In genomic region chr18:41936471-41937134, GRCh38 we compare ENCODE assay signal across 14 cellular contexts. TPM values are rescaled to one million over a fixed set of nuclear protein-coding genes. Genes with fewer than 3 reads are reported as not detected.
DNase-seq lines count a peak whose midpoint lies in the region; ATAC-seq and TF ChIP-seq lines count a peak whose summit lies in the region.
"Had no signal": no experiment of that assay in that cellular context is flagged by ENCODE, and none has a peak within 500 bp of the region (broad histone marks: within the 10 kb centered on the region; RNA-seq: fewer than 3 reads in every experiment).

No MANE protein-coding gene starts in this region.

- intact Hi-C loops in naive thymus-derived CD4-positive, alpha-beta T cell (cut with micrococcal nuclease), result no loop called here

- in situ Hi-C loops in GM13976 (cut with MboI; ENCODE audit: low sequenced_read_pairs, unreplicated experiment), result no loop called here

- H3K36me3 Mint-ChIP-seq in naive thymus-derived CD4-positive, alpha-beta T cell, result no peaks in the 10 kb centered on the region

- TF ChIP-seq CTCF in GM13976 (IDR thresholded peaks at IDR 0.05; ENCODE audit: borderline replicate concordance, control extremely low read depth, extremely low read depth, insufficient read depth, missing control alignments), result no peak

- peak overlapping the region in 3 of 9 donors; percentile 3 to 71 (median 43) for H3K27ac Mint-ChIP-seq in naive thymus-derived CD4-positive, alpha-beta T cell
- H3K27ac Mint-ChIP-seq: activated CD4-positive, alpha-beta T cell treated with anti-CD3 and anti-CD28 coated beads, Interleukin-2, amount 10 ng/mL, durations not matched to agents 7 days and 5 days had no signal

- H3K36me3 ChIP-seq in SK-N-MC (ENCODE audit: insufficient read depth, low read length), result no peaks in the 10 kb centered on the region
- H3K36me3 ChIP-seq in naive thymus-derived CD4-positive, alpha-beta T cell (ENCODE audit: control insufficient read depth in 2 of 3, insufficient read depth in 3 of 3, low read length in 3 of 3), result no peaks in the 10 kb centered on the region
- H3K36me3 ChIP-seq: pancreas, upper lobe of right lung had no signal

- DNase-seq in GM13976 (ENCODE audit: low spot score) (peak; percentile 22), SK-N-MC (ENCODE audit: low read depth, low spot score) (peak; percentile 81), cerebellar nuclear complex (lab: John Stamatoyannopoulos, UW) (no peak), NCI-H2171 (lab: John Stamatoyannopoulos, UW) (no peak)
- no peak for DNase-seq in naive thymus-derived CD4-positive, alpha-beta T cell
- DNase-seq in activated naive CD4-positive, alpha-beta T cell treated with Interleukin-2 at 50 U/mL for 16 hours, result no peak
- DNase-seq: activated CD4-positive, alpha-beta T cell treated with anti-CD3 and anti-CD28 coated beads, Interleukin-2, amount 10 ng/mL, durations not matched to agents 7 days and 5 days; erythroblast; NCI-H510A; pancreas; SHP77 treated with DMSO at 0.1 percent for 48 hours; upper lobe of right lung had no signal

- H3K9me3 Mint-ChIP-seq in naive thymus-derived CD4-positive, alpha-beta T cell, result peaks cover 0 to 17% (median 3%) of the 10 kb centered on the region in 11 donors
- H3K9me3 Mint-ChIP-seq: activated CD4-positive, alpha-beta T cell treated with anti-CD3 and anti-CD28 coated beads, Interleukin-2, amount 10 ng/mL, durations not matched to agents 7 days and 5 days had no signal

- peak; percentile 59 for ATAC-seq in GM21526 (IDR thresholded peaks at IDR 0.05; ENCODE audit: low FRiP score, unreplicated experiment)
- peak; percentile 56 for ATAC-seq in naive thymus-derived CD4-positive, alpha-beta T cell
- no peak for ATAC-seq in HG03378 (IDR thresholded peaks at IDR 0.05; ENCODE audit: unreplicated experiment)
- ATAC-seq: pancreas, upper lobe of right lung had no signal

- H3K27me3 Mint-ChIP-seq in naive thymus-derived CD4-positive, alpha-beta T cell, result peaks cover 9 to 39% (median 19%) of the 10 kb centered on the region in 5 donors

- H3K4me3 Mint-ChIP-seq in naive thymus-derived CD4-positive, alpha-beta T cell, result peak overlapping the region in 2 of 10 donors; percentile 15 to 29
- H3K4me3 Mint-ChIP-seq: activated CD4-positive, alpha-beta T cell treated with anti-CD3 and anti-CD28 coated beads, Interleukin-2, amount 10 ng/mL, durations not matched to agents 7 days and 5 days had no signal

- H3K27ac ChIP-seq in SK-N-MC, result peak overlapping the region; percentile 98
- no peak overlapping the region for H3K27ac ChIP-seq in naive thymus-derived CD4-positive, alpha-beta T cell (ENCODE audit: low read depth, low read length)
- H3K27ac ChIP-seq: pancreas, upper lobe of right lung had no signal

- H3K9me3 ChIP-seq in SK-N-MC (ENCODE audit: low read depth, low read length), result no peaks in the 10 kb centered on the region
- H3K9me3 ChIP-seq in naive thymus-derived CD4-positive, alpha-beta T cell (ENCODE audit: control insufficient read depth in 2 of 3, low read length in 3 of 3), result no peaks in the 10 kb centered on the region
- H3K9me3 ChIP-seq: pancreas, upper lobe of right lung had no signal

- H3K9ac ChIP-seq in SK-N-MC (ENCODE audit: insufficient read length), result peak overlapping the region; percentile 73

- peak overlapping the region; percentile 36 for H3K4me3 ChIP-seq in SK-N-MC
- H3K4me3 ChIP-seq in naive thymus-derived CD4-positive, alpha-beta T cell (ENCODE audit: low read length), result no peak overlapping the region
- H3K4me3 ChIP-seq: pancreas, upper lobe of right lung had no signal

- CTCF ChIA-PET in naive thymus-derived CD4-positive, alpha-beta T cell (lab: Charles Lee), result no interaction called here

- H3K27me3 ChIP-seq in naive thymus-derived CD4-positive, alpha-beta T cell (ENCODE audit: control insufficient read depth in 2 of 2, insufficient read depth in 2 of 2, low read length in 2 of 2), result no peaks in the 10 kb centered on the region
- H3K27me3 ChIP-seq: upper lobe of right lung had no signal

- H3K4me1 ChIP-seq in naive thymus-derived CD4-positive, alpha-beta T cell (ENCODE audit: control insufficient read depth in 2 of 2, insufficient read depth in 2 of 2, low read length in 2 of 2), result no peaks in the 10 kb centered on the region
- H3K4me1 ChIP-seq: pancreas, upper lobe of right lung had no signal

- POLR2A ChIA-PET in naive thymus-derived CD4-positive, alpha-beta T cell (lab: Charles Lee), result no interaction called here

- peaks cover 4 to 12% (median 9%) of the 10 kb centered on the region in 7 donors for H3K4me1 Mint-ChIP-seq in naive thymus-derived CD4-positive, alpha-beta T cell

RNA-seq across cellular contexts. Expression of gene PIK3C3, which starts 18.4 kb away (rescaled TPM):
- total RNA-seq in naive thymus-derived CD4-positive, alpha-beta T cell, result 10 to 100 TPM; 47.4 to 76.9 (median 59.7) TPM
- 10 to 100 TPM; 30.6 to 41.8 TPM for polyA plus RNA-seq in naive thymus-derived CD4-positive, alpha-beta T cell

Comparison
In these comparisons a context has a peak if more than half of its experiments do, and no peak if none do; other contexts are left out.
1. DNase-seq: peak in GM13976 (single experiment) and SK-N-MC (single experiment); none in naive thymus-derived CD4-positive, alpha-beta T cell (0 of 9), cerebellar nuclear complex (0 of 2), NCI-H2171 (single experiment) and activated naive CD4-positive, alpha-beta T cell treated with Interleukin-2 at 50 U/mL for 16 hours (single experiment).